Comparison of ENCODE assay signal across 12 cellular contexts in the genomic region with DNA sequence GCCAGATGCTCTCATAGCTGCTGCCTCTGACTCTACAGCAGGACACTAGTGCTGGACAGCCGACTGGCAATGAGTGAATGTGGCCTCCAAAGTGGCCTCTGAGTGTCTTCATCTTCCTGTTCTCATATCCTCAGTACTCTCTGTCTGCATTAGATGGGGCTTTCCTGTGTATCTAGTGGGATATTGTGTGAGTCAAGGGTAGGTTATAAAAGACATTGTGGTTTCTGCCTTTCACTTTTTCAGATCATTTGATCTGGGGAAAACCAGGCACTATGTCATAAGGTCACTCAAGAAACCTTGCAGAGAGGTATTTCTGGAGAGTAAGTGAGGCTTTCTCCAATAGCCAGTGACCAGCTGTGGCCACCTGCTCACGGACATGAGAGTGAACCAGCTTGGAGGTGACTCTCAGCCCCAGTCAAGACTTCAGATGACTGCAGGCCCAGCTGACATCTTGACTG.
A peak's percentile ranks its signal among the peaks of the same experiment; 100 is the strongest.
DNase-seq lines count a peak whose midpoint lies in the region; ATAC-seq and TF ChIP-seq lines count a peak whose summit lies in the region.
"Had no signal": no experiment of that assay in that cellular context is flagged by ENCODE, and none has a peak within 500 bp of the region (broad histone marks: within the 10 kb centered on the region; RNA-seq: fewer than 3 reads in every experiment).

No MANE protein-coding gene starts in this region.

- no peak for TF ChIP-seq EP300 in stomach (IDR thresholded peaks at IDR 0.05)

- TF ChIP-seq CTCF in stomach (IDR thresholded peaks at IDR 0.05), result no peak

- peak; percentile 62 for ATAC-seq in GM18498 (IDR thresholded peaks at IDR 0.05; ENCODE audit: unreplicated experiment)
- ATAC-seq in GM19372 (IDR thresholded peaks at IDR 0.05; ENCODE audit: low read depth, unreplicated experiment), result peak; percentile 56
- peak; percentile 56 for ATAC-seq in HG02763 (IDR thresholded peaks at IDR 0.05; ENCODE audit: unreplicated experiment)
- ATAC-seq in HG03460 (IDR thresholded peaks at IDR 0.05; ENCODE audit: unreplicated experiment), result peak; percentile 74

- no peak overlapping the region for H3K4me3 ChIP-seq in stomach
- H3K4me3 ChIP-seq: thyroid gland had no signal

- 73 to 94% (median 75%) methylated on average over 2 of the region's 2 CpGs for WGBS in stomach, 5 donors

- no peaks in the 10 kb centered on the region for H3K36me3 ChIP-seq in stomach
- H3K36me3 ChIP-seq: thyroid gland had no signal

- no peaks in the 10 kb centered on the region for H3K4me1 ChIP-seq in stomach

- intact Hi-C loops in stomach (cut with DNase I; ENCODE audit: low total_unique reads), result no loop called here

- no peak for DNase-seq in LoVo (ENCODE audit: low spot score)
- DNase-seq in SIG-M5 (lab: John Stamatoyannopoulos, UW), result no peak
- no peak for DNase-seq in stomach
- no peak for DNase-seq in stimulated activated CD4-positive, alpha-beta T cell treated with anti-CD3 and anti-CD28 coated beads, Interleukin-15, amount 100 ng/mL, for 24 hours
- DNase-seq: GDM1, NCI-H446, thyroid gland had no signal

- H3K9me3 ChIP-seq in stomach, result no peaks in the 10 kb centered on the region
- H3K9me3 ChIP-seq: thyroid gland had no signal

- H3K27ac ChIP-seq in stomach, result no peak overlapping the region
- H3K27ac ChIP-seq: thyroid gland, VCaP had no signal

- no peak for TF ChIP-seq POLR2A in stomach (IDR thresholded peaks at IDR 0.05)

- no peaks in the 10 kb centered on the region for H3K27me3 ChIP-seq in stomach
- H3K27me3 ChIP-seq: thyroid gland had no signal
